ENCODE assay signal across 17 cellular contexts in the genomic region with DNA sequence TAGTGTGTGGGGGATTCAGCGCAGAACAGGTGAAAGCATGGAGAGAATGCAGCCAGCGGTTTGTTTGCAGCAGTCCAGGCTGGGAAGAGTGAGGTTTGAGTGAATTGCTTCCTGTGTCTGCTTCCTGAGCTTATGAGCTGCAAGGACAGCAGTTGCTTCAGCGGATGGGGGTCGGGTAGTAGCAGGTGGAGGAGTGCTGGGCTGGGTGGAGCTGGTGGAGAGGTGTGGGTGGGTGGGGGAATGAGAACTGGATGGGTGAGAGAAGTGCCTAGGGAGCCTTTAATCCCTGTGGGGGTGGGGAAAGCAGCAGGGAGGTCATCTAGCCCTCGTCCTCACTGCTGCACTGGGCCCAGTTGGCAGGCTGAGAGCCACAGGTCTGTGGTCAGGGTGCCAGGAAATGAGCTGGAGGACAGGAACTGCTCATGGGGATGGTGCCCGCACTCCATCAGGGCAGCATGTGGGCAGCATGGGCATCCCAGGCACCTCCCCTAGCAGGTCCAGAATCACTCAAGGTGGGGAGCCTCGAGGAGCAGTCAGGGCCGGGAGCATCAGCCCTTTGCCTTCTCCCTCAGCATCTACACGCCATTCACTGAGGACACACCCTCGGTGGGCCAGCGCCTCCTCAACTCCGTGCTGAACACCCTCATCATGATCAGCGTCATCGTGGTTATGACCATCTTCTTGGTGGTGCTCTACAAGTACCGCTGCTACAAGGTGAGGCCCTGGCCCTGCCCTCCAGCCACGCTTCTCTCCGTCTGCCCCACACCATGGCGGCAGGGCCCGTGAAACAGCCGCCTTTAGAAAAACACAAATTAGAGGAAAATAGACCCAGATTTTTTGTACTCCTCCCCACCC. TPM values are rescaled to one million over a fixed set of nuclear protein-coding genes. Genes with fewer than 3 reads are reported as not detected.
A peak's percentile ranks its signal among the peaks of the same experiment; 100 is the strongest.
DNase-seq lines count a peak whose midpoint lies in the region; ATAC-seq and TF ChIP-seq lines count a peak whose summit lies in the region.
"Had no signal": no experiment of that assay in that cellular context is flagged by ENCODE, and none has a peak within 500 bp of the region (broad histone marks: within the 10 kb centered on the region; RNA-seq: fewer than 3 reads in every experiment).

No MANE protein-coding gene starts in this region.

- no peaks in the 10 kb centered on the region for H3K27me3 ChIP-seq in upper lobe of right lung
- H3K27me3 ChIP-seq: ascending aorta had no signal

- TF ChIP-seq CTCF in upper lobe of right lung (IDR thresholded peaks at IDR 0.05) (no peak), coronary artery (IDR thresholded peaks at IDR 0.05) (no peak)

- no peak overlapping the region for H3K4me3 ChIP-seq in upper lobe of right lung
- no peak overlapping the region for H3K4me3 ChIP-seq in coronary artery
- H3K4me3 ChIP-seq: ascending aorta had no signal

- peaks cover 60% of the 10 kb centered on the region for H3K4me1 Mint-ChIP-seq in stimulated activated naive CD8-positive, alpha-beta T cell treated with anti-CD3 and anti-CD28 coated beads, Interleukin-15, amount 100 ng/mL, for 72 hours

- intact Hi-C loops in upper lobe of right lung (cut with DNase I) = no loop called here

- no peak for DNase-seq in stimulated activated naive CD8-positive, alpha-beta T cell treated with anti-CD3 and anti-CD28 coated beads, Interleukin-15, amount 100 ng/mL, for 72 hours
- DNase-seq in stimulated activated naive CD8-positive, alpha-beta T cell treated with anti-CD3 and anti-CD28 coated beads, Interleukin-15, Interleukin-2, amounts not matched to agents 100 U/mL and 50 U/mL, for 24 hours = no peak
- peak; percentile 31 for DNase-seq in NCI-H69 (lab: John Stamatoyannopoulos, UW)
- DNase-seq in dermis blood vessel endothelial cell = peak; percentile 21
- DNase-seq in upper lobe of right lung = peak; percentile 48
- DNase-seq in coronary artery (ENCODE audit: low spot score) = no peak
- no peak for DNase-seq in ureter (ENCODE audit: low spot score)
- no peak for DNase-seq in superior temporal gyrus (ENCODE audit: extremely low spot score)
- DNase-seq: activated T-cell treated with anti-CD3 and anti-CD28 coated beads, Interleukin-2, amount 50 U/mL, for 4 hours; AML-193; DMS79; H9; islet precursor cell; mesendoderm; NCI-H1105 treated with DMSO at 0.1 percent for 48 hours; occipital lobe had no signal

- H3K27ac Mint-ChIP-seq in stimulated activated naive CD8-positive, alpha-beta T cell treated with anti-CD3 and anti-CD28 coated beads, Interleukin-15, amount 100 ng/mL, for 72 hours = peak overlapping the region in 1 of 2 donors; percentile 49

- H3K27ac ChIP-seq in upper lobe of right lung (no peak overlapping the region), coronary artery (no peak overlapping the region)
- H3K27ac ChIP-seq: ascending aorta had no signal

- no peaks in the 10 kb centered on the region for H3K9me3 ChIP-seq in upper lobe of right lung
- H3K9me3 ChIP-seq: ascending aorta had no signal

- H3K36me3 ChIP-seq in upper lobe of right lung = peaks cover 50% of the 10 kb centered on the region

- peaks cover 11% of the 10 kb centered on the region for H3K4me1 ChIP-seq in upper lobe of right lung
- H3K4me1 ChIP-seq: ascending aorta had no signal

- ATAC-seq in stimulated activated naive CD8-positive, alpha-beta T cell treated with anti-CD3 and anti-CD28 coated beads, Interleukin-15, amount 100 ng/mL, for 72 hours = no peak
- ATAC-seq in stimulated activated naive CD8-positive, alpha-beta T cell treated with anti-CD3 and anti-CD28 coated beads, Interleukin-15, Interleukin-2, amounts not matched to agents 100 U/mL and 50 U/mL, for 24 hours = no peak
- ATAC-seq in upper lobe of right lung = no peak
- ATAC-seq: activated T-cell treated with anti-CD3 and anti-CD28 coated beads, Interleukin-2, amount 50 U/mL, for 4 hours had no signal

- no peaks in the 10 kb centered on the region for H3K27me3 Mint-ChIP-seq in stimulated activated naive CD8-positive, alpha-beta T cell treated with anti-CD3 and anti-CD28 coated beads, Interleukin-15, amount 100 ng/mL, for 72 hours

- H3K4me3 Mint-ChIP-seq in stimulated activated naive CD8-positive, alpha-beta T cell treated with anti-CD3 and anti-CD28 coated beads, Interleukin-15, amount 100 ng/mL, for 72 hours = peak overlapping the region; percentile 37 to 59
- H3K4me3 Mint-ChIP-seq: activated T-cell treated with anti-CD3 and anti-CD28 coated beads, Interleukin-2, amount 50 U/mL, for 4 hours; H9 had no signal

- H3K9me3 Mint-ChIP-seq in stimulated activated naive CD8-positive, alpha-beta T cell treated with anti-CD3 and anti-CD28 coated beads, Interleukin-15, amount 100 ng/mL, for 72 hours = no peaks in the 10 kb centered on the region
- H3K9me3 Mint-ChIP-seq: activated T-cell treated with anti-CD3 and anti-CD28 coated beads, Interleukin-2, amount 50 U/mL, for 4 hours; H9 had no signal

RNA-seq across cellular contexts. Expression of a gene that starts 14.8 kb away (rescaled TPM):
- total RNA-seq in dermis blood vessel endothelial cell = 45.8 and 53.9 TPM in 2 replicates
- 22.7 TPM for total RNA-seq in upper lobe of right lung
- total RNA-seq in ureter = 29.1 TPM

RNA-seq across cellular contexts. Expression of a gene that starts 54.9 kb away (rescaled TPM):
- 25.7 and 37.4 TPM in 2 replicates for total RNA-seq in dermis blood vessel endothelial cell
- total RNA-seq in upper lobe of right lung = 30.6 TPM
- 32.7 TPM for total RNA-seq in ureter

Comparison
In these comparisons a context has a peak if more than half of its experiments do, and no peak if none do; other contexts are left out.
1. DNase-seq: peak in NCI-H69 (single experiment), dermis blood vessel endothelial cell (single experiment) and upper lobe of right lung (single experiment); none in stimulated activated naive CD8-positive, alpha-beta T cell treated with anti-CD3 and anti-CD28 coated beads, Interleukin-15, amount 100 ng/mL, for 72 hours (0 of 2), stimulated activated naive CD8-positive, alpha-beta T cell treated with anti-CD3 and anti-CD28 coated beads, Interleukin-15, Interleukin-2, amounts not matched to agents 100 U/mL and 50 U/mL, for 24 hours (single experiment), coronary artery (single experiment), ureter (single experiment) and superior temporal gyrus (single experiment).